In the genomic region with DNA sequence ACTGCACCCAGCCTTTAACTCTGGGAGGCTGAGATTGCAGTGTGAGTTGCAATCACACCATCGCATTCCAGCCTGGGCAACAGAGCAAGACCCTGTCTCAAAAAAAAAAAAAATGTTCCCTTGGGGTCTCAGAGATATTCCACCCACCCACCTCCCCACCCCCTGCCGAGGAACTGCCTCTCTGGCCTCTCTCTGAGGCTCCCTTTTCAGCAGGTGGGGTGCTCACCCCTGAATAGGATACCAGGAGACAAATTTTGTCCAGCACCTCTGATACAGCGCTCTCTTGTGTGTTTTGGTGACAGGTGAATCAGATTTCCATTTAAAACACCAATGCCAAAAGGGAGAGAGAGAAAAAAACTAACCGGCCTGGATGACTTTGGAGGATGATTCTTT, we compare ENCODE assay signal across 10 cellular contexts.
DNase-seq lines count a peak whose midpoint lies in the region; ATAC-seq and TF ChIP-seq lines count a peak whose summit lies in the region.
"Had no signal": no experiment of that assay in that cellular context is flagged by ENCODE, and none has a peak within 500 bp of the region (broad histone marks: within the 10 kb centered on the region; RNA-seq: fewer than 3 reads in every experiment).

No MANE protein-coding gene starts in this region.

- no peaks in the 10 kb centered on the region for H3K27me3 Mint-ChIP-seq in T-helper 2 cell treated with Interferon-gamma antibody and Interleukin-4, amounts not matched to agents 5 μg/mL and 100 μg/mL, for 36 hours (ENCODE audit: low read depth)
- no peaks in the 10 kb centered on the region for H3K27me3 Mint-ChIP-seq in endothelial cell (ENCODE audit: unreplicated experiment)
- H3K27me3 Mint-ChIP-seq in stimulated activated naive CD8-positive, alpha-beta T cell treated with anti-CD3 and anti-CD28 coated beads, Interleukin-15, Interleukin-2, amounts not matched to agents 100 ng/mL and 50 ng/mL, for 24 hours = no peaks in the 10 kb centered on the region

- ATAC-seq in HG03175 (IDR thresholded peaks at IDR 0.05; ENCODE audit: unreplicated experiment) (peak; percentile 16), GM21737 (IDR thresholded peaks at IDR 0.05; ENCODE audit: unreplicated experiment) (no peak)

- peaks cover 21% of the 10 kb centered on the region for H3K9me3 Mint-ChIP-seq in T-helper 2 cell treated with Interferon-gamma antibody and Interleukin-4, amounts not matched to agents 5 μg/mL and 100 μg/mL, for 36 hours
- H3K9me3 Mint-ChIP-seq in endothelial cell (ENCODE audit: unreplicated experiment) = no peaks in the 10 kb centered on the region
- peaks cover 13% of the 10 kb centered on the region for H3K9me3 Mint-ChIP-seq in stimulated activated naive CD8-positive, alpha-beta T cell treated with anti-CD3 and anti-CD28 coated beads, Interleukin-15, Interleukin-2, amounts not matched to agents 100 ng/mL and 50 ng/mL, for 24 hours

- peak overlapping the region; percentile 44 for H3K4me3 Mint-ChIP-seq in T-helper 2 cell treated with Interferon-gamma antibody and Interleukin-4, amounts not matched to agents 5 μg/mL and 100 μg/mL, for 36 hours
- H3K4me3 Mint-ChIP-seq in endothelial cell (ENCODE audit: unreplicated experiment) = no peak overlapping the region
- H3K4me3 Mint-ChIP-seq in stimulated activated naive CD8-positive, alpha-beta T cell treated with anti-CD3 and anti-CD28 coated beads, Interleukin-15, Interleukin-2, amounts not matched to agents 100 ng/mL and 50 ng/mL, for 24 hours = no peak overlapping the region

- peak overlapping the region; percentile 90 for H3K27ac Mint-ChIP-seq in T-helper 2 cell treated with Interferon-gamma antibody and Interleukin-4, amounts not matched to agents 5 μg/mL and 100 μg/mL, for 36 hours
- peak overlapping the region; percentile 25 for H3K27ac Mint-ChIP-seq in endothelial cell (ENCODE audit: unreplicated experiment)
- peak overlapping the region; percentile 52 for H3K27ac Mint-ChIP-seq in stimulated activated naive CD8-positive, alpha-beta T cell treated with anti-CD3 and anti-CD28 coated beads, Interleukin-15, Interleukin-2, amounts not matched to agents 100 ng/mL and 50 ng/mL, for 24 hours

- H3K4me1 Mint-ChIP-seq in T-helper 2 cell treated with Interferon-gamma antibody and Interleukin-4, amounts not matched to agents 5 μg/mL and 100 μg/mL, for 36 hours (ENCODE audit: low read depth) = peaks cover 46% of the 10 kb centered on the region
- peaks cover 26% of the 10 kb centered on the region for H3K4me1 Mint-ChIP-seq in endothelial cell (ENCODE audit: unreplicated experiment)
- peaks cover 22% of the 10 kb centered on the region for H3K4me1 Mint-ChIP-seq in stimulated activated naive CD8-positive, alpha-beta T cell treated with anti-CD3 and anti-CD28 coated beads, Interleukin-15, Interleukin-2, amounts not matched to agents 100 ng/mL and 50 ng/mL, for 24 hours (ENCODE audit: low read depth)

- peaks cover 14% of the 10 kb centered on the region for H3K36me3 Mint-ChIP-seq in T-helper 2 cell treated with Interferon-gamma antibody and Interleukin-4, amounts not matched to agents 5 μg/mL and 100 μg/mL, for 36 hours (ENCODE audit: low read depth)
- H3K36me3 Mint-ChIP-seq in endothelial cell (ENCODE audit: low read depth, unreplicated experiment) = no peaks in the 10 kb centered on the region
- H3K36me3 Mint-ChIP-seq in stimulated activated naive CD8-positive, alpha-beta T cell treated with anti-CD3 and anti-CD28 coated beads, Interleukin-15, Interleukin-2, amounts not matched to agents 100 ng/mL and 50 ng/mL, for 24 hours (ENCODE audit: low read depth) = no peaks in the 10 kb centered on the region

- DNase-seq in T-helper 2 cell treated with Interferon-gamma antibody and Interleukin-4, amounts not matched to agents 5 μg/mL and 100 μg/mL, for 36 hours (ENCODE audit: low spot score) = no peak
- DNase-seq in T-helper 2 cell (no peak), endothelial cell (ENCODE audit: low spot score) (no peak), HUDEP-2 (lab: John Stamatoyannopoulos, UW; ENCODE audit: unreplicated experiment in 76 of 76) (no peak), NCI-H748 treated with DMSO at 0.1 percent for 48 hours (lab: John Stamatoyannopoulos, UW) (no peak)
- DNase-seq: NCI-H1092; stimulated activated CD4-positive, alpha-beta T cell treated with anti-CD3 and anti-CD28 coated beads, Interleukin-4, amount 100 ng/mL, for 1 hour had no signal

- TF ChIP-seq CTCF in endothelial cell (IDR thresholded peaks at IDR 0.05; ENCODE audit: unreplicated experiment) = no peak

Comparison
In these comparisons a context has a peak if more than half of its experiments do, and no peak if none do; other contexts are left out.
1. H3K27ac Mint-ChIP-seq: peak in every context shown above with its lines; median percentile 90 in T-helper 2 cell treated with Interferon-gamma antibody and Interleukin-4, amounts not matched to agents 5 μg/mL and 100 μg/mL, for 36 hours; 52 in stimulated activated naive CD8-positive, alpha-beta T cell treated with anti-CD3 and anti-CD28 coated beads, Interleukin-15, Interleukin-2, amounts not matched to agents 100 ng/mL and 50 ng/mL, for 24 hours; 25 in endothelial cell.